ENCODE assay signal across 19 cellular contexts in the genomic region with DNA sequence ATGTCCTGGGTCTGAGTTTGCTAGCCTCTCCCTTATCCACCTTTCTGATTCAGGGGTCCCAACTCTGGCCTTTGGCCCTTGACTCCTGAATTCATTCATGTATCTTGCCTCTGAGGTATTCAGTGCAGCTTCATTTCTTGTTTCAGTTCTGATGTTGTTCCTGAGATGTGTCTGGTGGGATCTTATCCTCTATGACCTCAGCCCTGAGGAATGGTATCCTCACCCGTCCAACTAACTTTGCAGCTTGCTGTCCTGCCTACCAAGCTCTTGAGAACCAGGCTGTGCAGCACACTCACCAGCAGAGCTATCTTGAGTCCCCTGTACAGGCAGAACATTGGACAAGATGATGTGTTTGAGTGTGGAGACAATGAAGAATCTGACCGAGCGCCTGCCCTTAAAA. TPM values are rescaled to one million over a fixed set of nuclear protein-coding genes. Genes with fewer than 3 reads are reported as not detected.
DNase-seq lines count a peak whose midpoint lies in the region; ATAC-seq and TF ChIP-seq lines count a peak whose summit lies in the region.
"Had no signal": no experiment of that assay in that cellular context is flagged by ENCODE, and none has a peak within 500 bp of the region (broad histone marks: within the 10 kb centered on the region; RNA-seq: fewer than 3 reads in every experiment).

No MANE protein-coding gene starts in this region.

- no peak overlapping the region for H2AFZ ChIP-seq in SK-N-SH (ENCODE audit: low read depth)
- H2AFZ ChIP-seq: neural progenitor cell had no signal

- TF ChIP-seq CTCF in SK-N-SH (IDR thresholded peaks at IDR 0.05) (no peak), fibroblast of pulmonary artery (IDR thresholded peaks at IDR 0.05; ENCODE audit: low read length, missing control alignments) (no peak), nephron progenitor cell (IDR thresholded peaks at IDR 0.05) (no peak), testis (IDR thresholded peaks at IDR 0.05) (no peak), right lobe of liver (IDR thresholded peaks at IDR 0.05) (no peak)

- CTCF ChIA-PET in CD4-positive, alpha-beta memory T cell (lab: Charles Lee; ENCODE audit: partially characterized antibody) = interaction anchor here (0.8 kb wide), 1 partner anchor 13 kb away, joined by 3 read pairs; no protein-coding TSS in a partner anchor
- CTCF ChIA-PET in SK-N-SH (lab: Yijun Ruan, JAX) = interaction anchor here (1.1 to 1.5 kb wide), 3 partner anchors 17 to 123 kb away, joined by 3 to 6 read pairs (median 3); no protein-coding TSS in a partner anchor

- no peaks in the 10 kb centered on the region for H3K9me3 Mint-ChIP-seq in CD4-positive, alpha-beta memory T cell
- no peaks in the 10 kb centered on the region for H3K9me3 Mint-ChIP-seq in nephron progenitor cell
- H3K9me3 Mint-ChIP-seq: neural progenitor cell had no signal

- peaks cover 18% of the 10 kb centered on the region for H3K36me3 ChIP-seq in CD4-positive, alpha-beta memory T cell (ENCODE audit: insufficient read depth, low read length)
- H3K36me3 ChIP-seq in SK-N-SH (replicated peaks in 1 of 2; ENCODE audit: control insufficient read depth in 1 of 2, insufficient read depth in 2 of 2, low read length in 1 of 2) (peaks cover 2 to 9% of the 10 kb centered on the region in 2 experiments), testis (ENCODE audit: low read depth, missing control alignments) (no peaks in the 10 kb centered on the region), right lobe of liver (peaks cover 0 to 12% (median 0%) of the 10 kb centered on the region in 4 donors)
- H3K36me3 ChIP-seq: neural progenitor cell had no signal

- peaks cover 9% of the 10 kb centered on the region; the same call in 1 of the 2 replicates for H3K79me2 ChIP-seq in SK-N-SH (ENCODE audit: insufficient read depth)

- intact Hi-C loops in CD4-positive, alpha-beta memory T cell (cut with micrococcal nuclease) = no loop called here
- intact Hi-C loops in testis (cut with DNase I; ENCODE audit: low total_unique reads) = no loop called here
- intact Hi-C loops in right lobe of liver (cut with DNase I) = no loop called here

- H3F3A ChIP-seq in SK-N-SH (replicated peaks; ENCODE audit: insufficient read depth) = peaks cover 7% of the 10 kb centered on the region

- no peaks in the 10 kb centered on the region for H3K9me3 ChIP-seq in CD4-positive, alpha-beta memory T cell (ENCODE audit: control insufficient read depth in 1 of 2, low read length in 2 of 2)
- H3K9me3 ChIP-seq in SK-N-SH (no peaks in the 10 kb centered on the region), testis (no peaks in the 10 kb centered on the region), right lobe of liver (no peaks in the 10 kb centered on the region)
- H3K9me3 ChIP-seq: gastroesophageal sphincter, lower lobe of right lung, SJSA1 had no signal

- POLR2A ChIA-PET in CD4-positive, alpha-beta memory T cell (lab: Charles Lee; ENCODE audit: partially characterized antibody) = no interaction called here
- POLR2A ChIA-PET in SK-N-SH (lab: Yijun Ruan, JAX) = no interaction called here

- H3K27me3 ChIP-seq in CD4-positive, alpha-beta memory T cell (ENCODE audit: insufficient read depth, low read length) = no peaks in the 10 kb centered on the region
- no peaks in the 10 kb centered on the region for H3K27me3 ChIP-seq in SK-N-SH (ENCODE audit: insufficient read depth)
- H3K27me3 ChIP-seq in testis = no peaks in the 10 kb centered on the region
- no peaks in the 10 kb centered on the region for H3K27me3 ChIP-seq in right lobe of liver
- H3K27me3 ChIP-seq: gastroesophageal sphincter, neural progenitor cell, SJSA1 had no signal

- WGBS in SK-N-SH (ENCODE audit: low lambda C conversion rate) = 62% methylated on average over 3 of the region's 3 CpGs
- 87 to 90% methylated on average over 3 of the region's 3 CpGs for WGBS in testis, 2 donors
- WGBS in right lobe of liver (ENCODE audit: insufficient coverage, low coverage, low lambda C conversion rate, missing lambda C conversion rate) = 67% methylated on average over 1 of the region's 3 CpGs

- ATAC-seq in HG03565 (IDR thresholded peaks at IDR 0.05; ENCODE audit: unreplicated experiment) (no peak), right lobe of liver (no peak)
- ATAC-seq: gastroesophageal sphincter, lower lobe of right lung had no signal

- no peaks in the 10 kb centered on the region for H4K20me1 ChIP-seq in SK-N-SH (ENCODE audit: insufficient read depth)

- no peak overlapping the region for H3K27ac ChIP-seq in CD4-positive, alpha-beta memory T cell (ENCODE audit: low read depth, low read length)
- H3K27ac ChIP-seq in SK-N-SH (ENCODE audit: low read depth in 2 of 2, low read length in 1 of 2) (peak overlapping the region in 1 of 2 experiments; percentile 46; a peak in 2 of 4 replicates), testis (no peak overlapping the region), right lobe of liver (no peak overlapping the region)
- H3K27ac ChIP-seq: gastroesophageal sphincter, lower lobe of right lung, neural progenitor cell, SJSA1 had no signal

- H3K36me3 Mint-ChIP-seq in CD4-positive, alpha-beta memory T cell = peaks cover 18 to 42% of the 10 kb centered on the region in 2 donors
- peaks cover 61% of the 10 kb centered on the region for H3K36me3 Mint-ChIP-seq in nephron progenitor cell (ENCODE audit: low read depth)

- no peak for DNase-seq in CD4-positive, alpha-beta memory T cell
- DNase-seq in SK-N-SH = no peak
- peak; percentile 49 for DNase-seq in fibroblast of pulmonary artery (ENCODE audit: low read depth)
- no peak for DNase-seq in nephron progenitor cell
- DNase-seq in testis = no peak
- no peak for DNase-seq in right lobe of liver
- DNase-seq in NCI-H146 (lab: John Stamatoyannopoulos, UW) = no peak
- DNase-seq: activated CD8-positive, alpha-beta memory T cell treated with anti-CD3 and anti-CD28 coated beads, Interleukin-2, amount 50 U/mL, for 48 hours; activated naive CD4-positive, alpha-beta T cell treated with anti-CD3 and anti-CD28 coated beads, Interleukin-2, amount 50 U/mL, for 16 hours; caudate nucleus; lower lobe of right lung; NCI-H2107; NCI-H526 treated with DMSO at 0.1 percent for 48 hours; retina; T-helper 9 cell had no signal

- TF ChIP-seq POLR2A in testis (IDR thresholded peaks at IDR 0.05) (no peak), right lobe of liver (IDR thresholded peaks at IDR 0.05) (no peak)

- H3K27ac Mint-ChIP-seq in CD4-positive, alpha-beta memory T cell = peak overlapping the region in 4 of 7 donors; percentile 16 to 88 (median 30)
- peak overlapping the region; percentile 90 for H3K27ac Mint-ChIP-seq in nephron progenitor cell
- H3K27ac Mint-ChIP-seq: neural progenitor cell had no signal

- H3K4me3 ChIP-seq in CD4-positive, alpha-beta memory T cell (ENCODE audit: low read length in 2 of 2) = no peak overlapping the region
- H3K4me3 ChIP-seq in SK-N-SH (ENCODE audit: low read depth in 2 of 2, low read length in 1 of 2) = no peak overlapping the region
- H3K4me3 ChIP-seq in fibroblast of pulmonary artery (replicated peaks; ENCODE audit: low read depth, low read length) = no peak overlapping the region
- H3K4me3 ChIP-seq in testis = no peak overlapping the region
- H3K4me3 ChIP-seq in right lobe of liver = no peak overlapping the region
- H3K4me3 ChIP-seq: gastroesophageal sphincter, lower lobe of right lung, neural progenitor cell, SJSA1 had no signal

- no peaks in the 10 kb centered on the region for H3K27me3 Mint-ChIP-seq in CD4-positive, alpha-beta memory T cell
- H3K27me3 Mint-ChIP-seq in nephron progenitor cell (ENCODE audit: low read depth, poor library complexity) = no peaks in the 10 kb centered on the region

- H3K4me1 ChIP-seq in CD4-positive, alpha-beta memory T cell (ENCODE audit: insufficient read depth, low read length) = no peaks in the 10 kb centered on the region
- H3K4me1 ChIP-seq in SK-N-SH (ENCODE audit: control insufficient read depth in 1 of 2, insufficient read depth in 2 of 2, low read depth in 1 of 2, low read length in 1 of 2) (peaks cover under 1 to 10% of the 10 kb centered on the region in 2 experiments; a peak in 1 of 4 replicates), testis (peaks cover 4% of the 10 kb centered on the region), right lobe of liver (peaks cover 0 to 4% (median 0%) of the 10 kb centered on the region in 4 donors)
- H3K4me1 ChIP-seq: gastroesophageal sphincter, lower lobe of right lung, neural progenitor cell, SJSA1 had no signal

- H3K9me2 ChIP-seq in SK-N-SH = no peaks in the 10 kb centered on the region

- no peak for TF ChIP-seq RAD21 in SK-N-SH (IDR thresholded peaks at IDR 0.05; ENCODE audit: low read length)

- H3K9ac ChIP-seq in SK-N-SH = no peak overlapping the region
- H3K9ac ChIP-seq: neural progenitor cell had no signal

- no peak overlapping the region for H3K4me3 Mint-ChIP-seq in CD4-positive, alpha-beta memory T cell
- no peak overlapping the region for H3K4me3 Mint-ChIP-seq in nephron progenitor cell
- H3K4me3 Mint-ChIP-seq: neural progenitor cell had no signal

- H3K4me1 Mint-ChIP-seq in CD4-positive, alpha-beta memory T cell = peaks cover 12 to 26% (median 22%) of the 10 kb centered on the region in 4 donors
- peaks cover 28% of the 10 kb centered on the region for H3K4me1 Mint-ChIP-seq in nephron progenitor cell

- no peak for TF ChIP-seq EP300 in SK-N-SH (IDR thresholded peaks at IDR 0.05; ENCODE audit: borderline replicate concordance in 1 of 2, low read depth in 1 of 2, low read length in 1 of 2)

- peak overlapping the region; percentile 27 for H3K4me2 ChIP-seq in SK-N-SH
- H3K4me2 ChIP-seq: neural progenitor cell had no signal

RNA-seq across cellular contexts. Expression of gene SUFU, which starts 13.8 kb away (rescaled TPM):
- 10 to 100 TPM; 20.5 to 22.0 TPM for total RNA-seq in CD4-positive, alpha-beta memory T cell
- 10 to 100 TPM in 1 of 2 donors, 1 to 10 TPM in 1; 2.0 to 12.6 TPM for polyA plus RNA-seq in CD4-positive, alpha-beta memory T cell
- polyA plus RNA-seq in SK-N-SH (2012; rRNA removed) = 4.6 and 5.7 TPM in 2 replicates
- polyA plus RNA-seq in SK-N-SH (2012; cell fraction: cytosol; rRNA removed) = 3.7 and 5.7 TPM in 2 replicates
- polyA plus RNA-seq in SK-N-SH (2012; cell fraction: nucleus; rRNA removed) = 6.2 and 8.9 TPM in 2 replicates
- 10 to 100 TPM; 16.5 to 22.9 TPM for total RNA-seq in testis
- 28.4 TPM for polyA plus RNA-seq in testis (ENCODE audit: insufficient read depth, low read depth, low replicate concordance)
- total RNA-seq in right lobe of liver = 1 to 10 TPM; 4.2 to 6.2 (median 5.1) TPM

RNA-seq across cellular contexts. Expression of gene ACTR1A, which starts 15.0 kb away (rescaled TPM):
- total RNA-seq in CD4-positive, alpha-beta memory T cell = 10 to 100 TPM; 54.9 to 60.0 TPM
- polyA plus RNA-seq in CD4-positive, alpha-beta memory T cell = 10 to 100 TPM; 69.9 to 72.3 TPM
- 106 and 117 TPM in 2 replicates for polyA plus RNA-seq in SK-N-SH (2012; rRNA removed)
- polyA plus RNA-seq in SK-N-SH (2012; cell fraction: cytosol; rRNA removed) = 75.0 and 94.7 TPM in 2 replicates
- polyA plus RNA-seq in SK-N-SH (2012; cell fraction: nucleus; rRNA removed) = 108 and 123 TPM in 2 replicates
- total RNA-seq in testis = 10 to 100 TPM; 97.6 to 97.7 TPM
- polyA plus RNA-seq in testis (ENCODE audit: insufficient read depth, low read depth, low replicate concordance) = 126 TPM
- 10 to 100 TPM; 25.6 to 47.9 (median 31.3) TPM for total RNA-seq in right lobe of liver
